Comparison of ENCODE assay signal across 1 cellular context in the genomic region with DNA sequence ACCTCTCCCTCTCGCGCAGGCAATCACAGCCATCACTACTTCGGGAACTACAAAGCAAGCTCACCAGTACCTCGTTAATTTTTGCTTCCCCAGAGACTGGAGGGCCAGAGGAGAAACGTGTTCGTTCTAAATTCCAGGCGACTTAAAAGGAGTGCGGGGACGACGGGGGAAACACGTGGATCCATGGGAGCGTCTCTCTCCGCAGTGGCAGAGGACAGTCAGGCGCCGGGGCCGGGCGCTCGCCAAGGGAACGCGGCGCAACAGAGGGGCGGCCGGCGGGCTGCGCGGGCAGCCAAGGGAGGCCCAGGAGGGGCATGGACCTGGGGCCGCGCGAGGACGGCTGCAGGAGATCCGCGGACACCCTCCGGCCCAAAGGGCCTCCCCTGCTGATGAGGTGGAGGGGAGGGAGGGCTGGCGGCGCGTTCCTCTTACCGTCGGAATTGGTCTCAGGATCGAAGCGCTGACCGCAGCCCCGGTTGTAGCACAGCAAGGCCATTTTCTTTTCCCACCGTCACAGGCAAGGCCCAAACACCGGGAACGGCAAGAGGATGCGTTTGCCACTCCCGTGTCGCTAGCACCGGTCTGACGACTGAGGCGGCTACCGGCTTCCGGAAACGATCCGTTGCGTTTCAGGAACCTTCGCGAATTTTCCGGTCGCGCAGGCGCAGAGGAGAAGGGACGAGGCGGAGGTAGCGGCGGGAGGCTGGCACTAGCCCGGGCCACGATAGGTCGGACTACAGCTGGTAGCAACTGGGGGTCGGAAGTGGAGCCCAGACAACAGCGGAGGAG.
TF ChIP-seq lines count a peak whose summit lies in the region.

A gene (minus strand): TSS at position 591 of the 789 bp plus-strand sequence. CDS start 95 bp downstream, at position 496.

TF ChIP-seq in HepG2, 621 proteins besides CTCF, POLR2A, EP300 and RAD21 (continued from another document and continues in another):
- TF ChIP-seq, protein P1, sequence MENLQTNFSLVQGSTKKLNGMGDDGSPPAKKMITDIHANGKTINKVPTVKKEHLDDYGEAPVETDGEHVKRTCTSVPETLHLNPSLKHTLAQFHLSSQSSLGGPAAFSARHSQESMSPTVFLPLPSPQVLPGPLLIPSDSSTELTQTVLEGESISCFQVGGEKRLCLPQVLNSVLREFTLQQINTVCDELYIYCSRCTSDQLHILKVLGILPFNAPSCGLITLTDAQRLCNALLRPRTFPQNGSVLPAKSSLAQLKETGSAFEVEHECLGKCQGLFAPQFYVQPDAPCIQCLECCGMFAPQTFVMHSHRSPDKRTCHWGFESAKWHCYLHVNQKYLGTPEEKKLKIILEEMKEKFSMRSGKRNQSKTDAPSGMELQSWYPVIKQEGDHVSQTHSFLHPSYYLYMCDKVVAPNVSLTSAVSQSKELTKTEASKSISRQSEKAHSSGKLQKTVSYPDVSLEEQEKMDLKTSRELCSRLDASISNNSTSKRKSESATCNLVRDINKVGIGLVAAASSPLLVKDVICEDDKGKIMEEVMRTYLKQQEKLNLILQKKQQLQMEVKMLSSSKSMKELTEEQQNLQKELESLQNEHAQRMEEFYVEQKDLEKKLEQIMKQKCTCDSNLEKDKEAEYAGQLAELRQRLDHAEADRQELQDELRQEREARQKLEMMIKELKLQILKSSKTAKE (CRISPR knock-in tag; IDR thresholded peaks at IDR 0.05; ENCODE audit: borderline replicate concordance): no peak; the same call in 1 of the 2 replicates
- peak; percentile 32; the same call in 1 of the 2 replicates for TF ChIP-seq ZNF749 (CRISPR knock-in tag; IDR thresholded peaks at IDR 0.05; ENCODE audit: borderline replicate concordance)
- no peak for TF ChIP-seq HOXA7 (CRISPR knock-in tag; IDR thresholded peaks at IDR 0.05)
- no peak for TF ChIP-seq FOXA1 (IDR thresholded peaks at IDR 0.05)
- no peak for TF ChIP-seq FOXA1 (CRISPR knock-in tag; IDR thresholded peaks at IDR 0.05)
- TF ChIP-seq ZNF598 (CRISPR knock-in tag; IDR thresholded peaks at IDR 0.05; ENCODE audit: borderline replicate concordance): no peak
- TF ChIP-seq, protein P2, sequence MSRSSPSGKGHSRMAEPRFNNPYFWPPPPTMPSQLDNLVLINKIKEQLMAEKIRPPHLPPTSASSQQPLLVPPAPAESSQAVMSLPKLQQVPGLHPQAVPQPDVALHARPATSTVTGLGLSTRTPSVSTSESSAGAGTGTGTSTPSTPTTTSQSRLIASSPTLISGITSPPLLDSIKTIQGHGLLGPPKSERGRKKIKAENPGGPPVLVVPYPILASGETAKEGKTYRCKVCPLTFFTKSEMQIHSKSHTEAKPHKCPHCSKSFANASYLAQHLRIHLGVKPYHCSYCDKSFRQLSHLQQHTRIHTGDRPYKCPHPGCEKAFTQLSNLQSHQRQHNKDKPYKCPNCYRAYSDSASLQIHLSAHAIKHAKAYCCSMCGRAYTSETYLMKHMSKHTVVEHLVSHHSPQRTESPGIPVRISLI (CRISPR knock-in tag; IDR thresholded peaks at IDR 0.05; ENCODE audit: borderline replicate concordance): 0 out of 2 replicates have a peak, but pooled peaks have one; percentile 21
- TF ChIP-seq, protein P3, sequence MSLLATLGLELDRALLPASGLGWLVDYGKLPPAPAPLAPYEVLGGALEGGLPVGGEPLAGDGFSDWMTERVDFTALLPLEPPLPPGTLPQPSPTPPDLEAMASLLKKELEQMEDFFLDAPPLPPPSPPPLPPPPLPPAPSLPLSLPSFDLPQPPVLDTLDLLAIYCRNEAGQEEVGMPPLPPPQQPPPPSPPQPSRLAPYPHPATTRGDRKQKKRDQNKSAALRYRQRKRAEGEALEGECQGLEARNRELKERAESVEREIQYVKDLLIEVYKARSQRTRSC (CRISPR knock-in tag; IDR thresholded peaks at IDR 0.05; ENCODE audit: low read depth): no peak
- peak; percentile 84 for TF ChIP-seq ZNF552 (CRISPR knock-in tag; IDR thresholded peaks at IDR 0.05; ENCODE audit: borderline replicate concordance)
- peak; percentile 90 for TF ChIP-seq POLR2G (IDR thresholded peaks at IDR 0.05; ENCODE audit: low read depth, low read length)
- TF ChIP-seq PTBP1 (IDR thresholded peaks at IDR 0.05; ENCODE audit: low read depth, low read length, poor library complexity, severe bottlenecking): no peak
- TF ChIP-seq THAP11 (CRISPR knock-in tag; IDR thresholded peaks at IDR 0.05): peak; percentile 84
- TF ChIP-seq, protein P4, sequence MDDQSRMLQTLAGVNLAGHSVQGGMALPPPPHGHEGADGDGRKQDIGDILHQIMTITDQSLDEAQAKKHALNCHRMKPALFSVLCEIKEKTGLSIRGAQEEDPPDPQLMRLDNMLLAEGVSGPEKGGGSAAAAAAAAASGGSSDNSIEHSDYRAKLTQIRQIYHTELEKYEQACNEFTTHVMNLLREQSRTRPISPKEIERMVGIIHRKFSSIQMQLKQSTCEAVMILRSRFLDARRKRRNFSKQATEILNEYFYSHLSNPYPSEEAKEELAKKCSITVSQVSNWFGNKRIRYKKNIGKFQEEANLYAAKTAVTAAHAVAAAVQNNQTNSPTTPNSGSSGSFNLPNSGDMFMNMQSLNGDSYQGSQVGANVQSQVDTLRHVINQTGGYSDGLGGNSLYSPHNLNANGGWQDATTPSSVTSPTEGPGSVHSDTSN (CRISPR knock-in tag; IDR thresholded peaks at IDR 0.05; ENCODE audit: borderline replicate concordance): no peak
- TF ChIP-seq, protein P5, sequence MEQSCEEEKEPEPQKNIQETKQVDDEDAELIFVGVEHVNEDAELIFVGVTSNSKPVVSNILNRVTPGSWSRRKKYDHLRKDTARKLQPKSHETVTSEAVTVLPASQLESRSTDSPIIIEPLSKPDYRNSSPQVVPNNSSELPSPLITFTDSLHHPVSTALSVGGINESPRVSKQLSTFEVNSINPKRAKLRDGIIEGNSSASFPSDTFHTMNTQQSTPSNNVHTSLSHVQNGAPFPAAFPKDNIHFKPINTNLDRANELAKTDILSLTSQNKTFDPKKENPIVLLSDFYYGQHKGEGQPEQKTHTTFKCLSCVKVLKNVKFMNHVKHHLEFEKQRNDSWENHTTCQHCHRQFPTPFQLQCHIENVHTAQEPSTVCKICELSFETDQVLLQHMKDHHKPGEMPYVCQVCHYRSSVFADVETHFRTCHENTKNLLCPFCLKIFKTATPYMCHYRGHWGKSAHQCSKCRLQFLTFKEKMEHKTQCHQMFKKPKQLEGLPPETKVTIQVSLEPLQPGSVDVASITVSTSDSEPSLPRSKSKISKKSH (CRISPR knock-in tag; IDR thresholded peaks at IDR 0.05; ENCODE audit: borderline replicate concordance): 0 out of 2 replicates have a peak, but pooled peaks have one; percentile 58
- no peak for TF ChIP-seq KLF12 (CRISPR knock-in tag; IDR thresholded peaks at IDR 0.05; ENCODE audit: borderline replicate concordance)
- no peak for TF ChIP-seq ZNF20 (CRISPR knock-in tag; IDR thresholded peaks at IDR 0.05)
- TF ChIP-seq, protein P6, sequence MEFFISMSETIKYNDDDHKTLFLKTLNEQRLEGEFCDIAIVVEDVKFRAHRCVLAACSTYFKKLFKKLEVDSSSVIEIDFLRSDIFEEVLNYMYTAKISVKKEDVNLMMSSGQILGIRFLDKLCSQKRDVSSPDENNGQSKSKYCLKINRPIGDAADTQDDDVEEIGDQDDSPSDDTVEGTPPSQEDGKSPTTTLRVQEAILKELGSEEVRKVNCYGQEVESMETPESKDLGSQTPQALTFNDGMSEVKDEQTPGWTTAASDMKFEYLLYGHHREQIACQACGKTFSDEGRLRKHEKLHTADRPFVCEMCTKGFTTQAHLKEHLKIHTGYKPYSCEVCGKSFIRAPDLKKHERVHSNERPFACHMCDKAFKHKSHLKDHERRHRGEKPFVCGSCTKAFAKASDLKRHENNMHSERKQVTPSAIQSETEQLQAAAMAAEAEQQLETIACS (CRISPR knock-in tag; IDR thresholded peaks at IDR 0.05): no peak
- TF ChIP-seq POLR2AphosphoS2 (IDR thresholded peaks at IDR 0.05; ENCODE audit: low read depth, low read length): no peak
- TF ChIP-seq, protein P7, sequence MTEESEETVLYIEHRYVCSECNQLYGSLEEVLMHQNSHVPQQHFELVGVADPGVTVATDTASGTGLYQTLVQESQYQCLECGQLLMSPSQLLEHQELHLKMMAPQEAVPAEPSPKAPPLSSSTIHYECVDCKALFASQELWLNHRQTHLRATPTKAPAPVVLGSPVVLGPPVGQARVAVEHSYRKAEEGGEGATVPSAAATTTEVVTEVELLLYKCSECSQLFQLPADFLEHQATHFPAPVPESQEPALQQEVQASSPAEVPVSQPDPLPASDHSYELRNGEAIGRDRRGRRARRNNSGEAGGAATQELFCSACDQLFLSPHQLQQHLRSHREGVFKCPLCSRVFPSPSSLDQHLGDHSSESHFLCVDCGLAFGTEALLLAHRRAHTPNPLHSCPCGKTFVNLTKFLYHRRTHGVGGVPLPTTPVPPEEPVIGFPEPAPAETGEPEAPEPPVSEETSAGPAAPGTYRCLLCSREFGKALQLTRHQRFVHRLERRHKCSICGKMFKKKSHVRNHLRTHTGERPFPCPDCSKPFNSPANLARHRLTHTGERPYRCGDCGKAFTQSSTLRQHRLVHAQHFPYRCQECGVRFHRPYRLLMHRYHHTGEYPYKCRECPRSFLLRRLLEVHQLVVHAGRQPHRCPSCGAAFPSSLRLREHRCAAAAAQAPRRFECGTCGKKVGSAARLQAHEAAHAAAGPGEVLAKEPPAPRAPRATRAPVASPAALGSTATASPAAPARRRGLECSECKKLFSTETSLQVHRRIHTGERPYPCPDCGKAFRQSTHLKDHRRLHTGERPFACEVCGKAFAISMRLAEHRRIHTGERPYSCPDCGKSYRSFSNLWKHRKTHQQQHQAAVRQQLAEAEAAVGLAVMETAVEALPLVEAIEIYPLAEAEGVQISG (CRISPR knock-in tag; IDR thresholded peaks at IDR 0.05): peak; percentile 67
- TF ChIP-seq ZNF543 (CRISPR knock-in tag; IDR thresholded peaks at IDR 0.05): no peak
- TF ChIP-seq, protein P8, sequence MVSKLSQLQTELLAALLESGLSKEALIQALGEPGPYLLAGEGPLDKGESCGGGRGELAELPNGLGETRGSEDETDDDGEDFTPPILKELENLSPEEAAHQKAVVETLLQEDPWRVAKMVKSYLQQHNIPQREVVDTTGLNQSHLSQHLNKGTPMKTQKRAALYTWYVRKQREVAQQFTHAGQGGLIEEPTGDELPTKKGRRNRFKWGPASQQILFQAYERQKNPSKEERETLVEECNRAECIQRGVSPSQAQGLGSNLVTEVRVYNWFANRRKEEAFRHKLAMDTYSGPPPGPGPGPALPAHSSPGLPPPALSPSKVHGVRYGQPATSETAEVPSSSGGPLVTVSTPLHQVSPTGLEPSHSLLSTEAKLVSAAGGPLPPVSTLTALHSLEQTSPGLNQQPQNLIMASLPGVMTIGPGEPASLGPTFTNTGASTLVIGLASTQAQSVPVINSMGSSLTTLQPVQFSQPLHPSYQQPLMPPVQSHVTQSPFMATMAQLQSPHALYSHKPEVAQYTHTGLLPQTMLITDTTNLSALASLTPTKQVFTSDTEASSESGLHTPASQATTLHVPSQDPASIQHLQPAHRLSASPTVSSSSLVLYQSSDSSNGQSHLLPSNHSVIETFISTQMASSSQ (IDR thresholded peaks at IDR 0.05; ENCODE audit: low read depth): no peak
- TF ChIP-seq, protein P8 (CRISPR knock-in tag; IDR thresholded peaks at IDR 0.05; ENCODE audit: borderline replicate concordance): no peak
- TF ChIP-seq, protein P9, sequence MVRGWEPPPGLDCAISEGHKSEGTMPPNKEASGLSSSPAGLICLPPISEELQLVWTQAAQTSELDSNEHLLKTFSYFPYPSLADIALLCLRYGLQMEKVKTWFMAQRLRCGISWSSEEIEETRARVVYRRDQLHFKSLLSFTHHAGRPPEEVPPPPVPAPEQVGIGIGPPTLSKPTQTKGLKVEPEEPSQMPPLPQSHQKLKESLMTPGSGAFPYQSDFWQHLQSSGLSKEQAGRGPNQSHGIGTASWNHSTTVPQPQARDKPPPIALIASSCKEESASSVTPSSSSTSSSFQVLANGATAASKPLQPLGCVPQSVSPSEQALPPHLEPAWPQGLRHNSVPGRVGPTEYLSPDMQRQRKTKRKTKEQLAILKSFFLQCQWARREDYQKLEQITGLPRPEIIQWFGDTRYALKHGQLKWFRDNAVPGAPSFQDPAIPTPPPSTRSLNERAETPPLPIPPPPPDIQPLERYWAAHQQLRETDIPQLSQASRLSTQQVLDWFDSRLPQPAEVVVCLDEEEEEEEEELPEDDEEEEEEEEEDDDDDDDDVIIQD (CRISPR knock-in tag; IDR thresholded peaks at IDR 0.05; ENCODE audit: low read depth): peak; percentile 59
- TF ChIP-seq BRCA1 (CRISPR knock-in tag; IDR thresholded peaks at IDR 0.05): no peak
- TF ChIP-seq, protein P10, sequence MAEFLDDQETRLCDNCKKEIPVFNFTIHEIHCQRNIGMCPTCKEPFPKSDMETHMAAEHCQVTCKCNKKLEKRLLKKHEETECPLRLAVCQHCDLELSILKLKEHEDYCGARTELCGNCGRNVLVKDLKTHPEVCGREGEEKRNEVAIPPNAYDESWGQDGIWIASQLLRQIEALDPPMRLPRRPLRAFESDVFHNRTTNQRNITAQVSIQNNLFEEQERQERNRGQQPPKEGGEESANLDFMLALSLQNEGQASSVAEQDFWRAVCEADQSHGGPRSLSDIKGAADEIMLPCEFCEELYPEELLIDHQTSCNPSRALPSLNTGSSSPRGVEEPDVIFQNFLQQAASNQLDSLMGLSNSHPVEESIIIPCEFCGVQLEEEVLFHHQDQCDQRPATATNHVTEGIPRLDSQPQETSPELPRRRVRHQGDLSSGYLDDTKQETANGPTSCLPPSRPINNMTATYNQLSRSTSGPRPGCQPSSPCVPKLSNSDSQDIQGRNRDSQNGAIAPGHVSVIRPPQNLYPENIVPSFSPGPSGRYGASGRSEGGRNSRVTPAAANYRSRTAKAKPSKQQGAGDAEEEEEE (CRISPR knock-in tag; IDR thresholded peaks at IDR 0.05; ENCODE audit: borderline replicate concordance): peak; percentile 70; the same call in 1 of the 2 replicates
- TF ChIP-seq, protein P11, sequence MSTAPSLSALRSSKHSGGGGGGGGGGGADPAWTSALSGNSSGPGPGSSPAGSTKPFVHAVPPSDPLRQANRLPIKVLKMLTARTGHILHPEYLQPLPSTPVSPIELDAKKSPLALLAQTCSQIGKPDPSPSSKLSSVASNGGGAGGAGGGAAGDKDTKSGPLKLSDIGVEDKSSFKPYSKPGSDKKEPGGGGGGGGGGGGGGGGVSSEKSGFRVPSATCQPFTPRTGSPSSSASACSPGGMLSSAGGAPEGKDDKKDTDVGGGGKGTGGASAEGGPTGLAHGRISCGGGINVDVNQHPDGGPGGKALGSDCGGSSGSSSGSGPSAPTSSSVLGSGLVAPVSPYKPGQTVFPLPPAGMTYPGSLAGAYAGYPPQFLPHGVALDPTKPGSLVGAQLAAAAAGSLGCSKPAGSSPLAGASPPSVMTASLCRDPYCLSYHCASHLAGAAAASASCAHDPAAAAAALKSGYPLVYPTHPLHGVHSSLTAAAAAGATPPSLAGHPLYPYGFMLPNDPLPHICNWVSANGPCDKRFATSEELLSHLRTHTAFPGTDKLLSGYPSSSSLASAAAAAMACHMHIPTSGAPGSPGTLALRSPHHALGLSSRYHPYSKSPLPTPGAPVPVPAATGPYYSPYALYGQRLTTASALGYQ (CRISPR knock-in tag; IDR thresholded peaks at IDR 0.05): no peak
- TF ChIP-seq, protein P12, sequence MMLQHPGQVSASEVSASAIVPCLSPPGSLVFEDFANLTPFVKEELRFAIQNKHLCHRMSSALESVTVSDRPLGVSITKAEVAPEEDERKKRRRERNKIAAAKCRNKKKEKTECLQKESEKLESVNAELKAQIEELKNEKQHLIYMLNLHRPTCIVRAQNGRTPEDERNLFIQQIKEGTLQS (CRISPR knock-in tag; IDR thresholded peaks at IDR 0.05): no peak
